ENCODE assay signal across 30 cellular contexts in genomic region chr5:39880985-39881384, GRCh38.
"Had no signal": no experiment of that assay in that cellular context is flagged by ENCODE, and none has a peak within 500 bp of the region (broad histone marks: within the 10 kb centered on the region; RNA-seq: fewer than 3 reads in every experiment).

No MANE protein-coding gene starts in this region.

- H3K27me3 ChIP-seq: adrenal gland, body of pancreas, brain microvascular endothelial cell, breast epithelium had no signal

- H3K9me3 ChIP-seq: adrenal gland, body of pancreas, breast epithelium had no signal

- H3K36me3 ChIP-seq: adrenal gland, brain microvascular endothelial cell, breast epithelium had no signal

- DNase-seq: activated B cell treated with CpG ODN at 0.5 μM for 24 hours; activated CD4-positive, alpha-beta memory T cell treated with anti-CD3 and anti-CD28 coated beads for 36 hours; activated CD4-positive, alpha-beta T cell treated with anti-CD3 and anti-CD28 coated beads for 4 hours; activated CD4-positive, alpha-beta T cell treated with anti-CD3 and anti-CD28 coated beads, Interleukin-2, amount 10 ng/mL, durations not matched to agents 24 days and 14 days; activated CD4-positive, alpha-beta T cell treated with anti-CD3 and anti-CD28 coated beads, Interleukin-2, amount 50 U/mL, for 1 hour; activated CD4-positive, alpha-beta T cell treated with anti-CD3 and anti-CD28 coated beads, Interleukin-2, amount 50 U/mL, for 4 hours; activated CD4-positive, CD25-positive, alpha-beta regulatory T cell treated with anti-CD3 and anti-CD28 coated beads, Interleukin-2, amount 50 U/mL, for 72 hours; activated CD8-positive, alpha-beta memory T cell treated with anti-CD3 and anti-CD28 coated beads, Interleukin-2, amount 50 U/mL, for 4 hours; activated CD8-positive, alpha-beta T cell treated with anti-CD3 and anti-CD28 coated beads for 36 hours; activated effector memory CD4-positive, alpha-beta T cell treated with Interleukin-2 at 50 U/mL for 16 hours; activated gamma-delta T cell; activated naive CD4-positive, alpha-beta T cell treated with anti-CD3 and anti-CD28 coated beads, Interleukin-2, amount 10 ng/mL, durations not matched to agents 7 days and 5 days; activated naive CD4-positive, alpha-beta T cell treated with Interleukin-2 at 50 U/mL for 16 hours; activated naive CD8-positive, alpha-beta T cell treated with anti-CD3 and anti-CD28 coated beads, Interleukin-2, amount 10 ng/mL, durations not matched to agents 7 days and 5 days; activated naive CD8-positive, alpha-beta T cell treated with anti-CD3 and anti-CD28 coated beads, Interleukin-2, amount 50 U/mL, for 24 hours; activated T-cell treated with anti-CD3 and anti-CD28 coated beads for 4 hours; activated T-cell treated with anti-CD3 and anti-CD28 coated beads, Interleukin-2, amount 50 U/mL, for 1 hour; activated T-cell treated with anti-CD3 and anti-CD28 coated beads, Interleukin-2, amount 50 U/mL, for 48 hours; adrenal gland; amniotic stem cell; aorta; body of pancreas; brain microvascular endothelial cell; central memory CD4-positive, alpha-beta T cell; T-helper 1 cell; T-helper 2 cell; T-helper 9 cell had no signal

- ATAC-seq: activated CD8-positive, alpha-beta T cell treated with anti-CD3 and anti-CD28 coated beads for 36 hours; activated naive CD8-positive, alpha-beta T cell treated with anti-CD3 and anti-CD28 coated beads, Interleukin-2, amount 50 U/mL, for 24 hours; body of pancreas had no signal

- H3K4me3 ChIP-seq: adrenal gland, body of pancreas, breast epithelium had no signal

- FAIRE-seq: astrocyte, TTC549 had no signal

- H3K27ac ChIP-seq: adrenal gland, body of pancreas, brain microvascular endothelial cell, breast epithelium had no signal

- H3K4me1 ChIP-seq: adrenal gland, body of pancreas, breast epithelium had no signal
